In the genomic region with DNA sequence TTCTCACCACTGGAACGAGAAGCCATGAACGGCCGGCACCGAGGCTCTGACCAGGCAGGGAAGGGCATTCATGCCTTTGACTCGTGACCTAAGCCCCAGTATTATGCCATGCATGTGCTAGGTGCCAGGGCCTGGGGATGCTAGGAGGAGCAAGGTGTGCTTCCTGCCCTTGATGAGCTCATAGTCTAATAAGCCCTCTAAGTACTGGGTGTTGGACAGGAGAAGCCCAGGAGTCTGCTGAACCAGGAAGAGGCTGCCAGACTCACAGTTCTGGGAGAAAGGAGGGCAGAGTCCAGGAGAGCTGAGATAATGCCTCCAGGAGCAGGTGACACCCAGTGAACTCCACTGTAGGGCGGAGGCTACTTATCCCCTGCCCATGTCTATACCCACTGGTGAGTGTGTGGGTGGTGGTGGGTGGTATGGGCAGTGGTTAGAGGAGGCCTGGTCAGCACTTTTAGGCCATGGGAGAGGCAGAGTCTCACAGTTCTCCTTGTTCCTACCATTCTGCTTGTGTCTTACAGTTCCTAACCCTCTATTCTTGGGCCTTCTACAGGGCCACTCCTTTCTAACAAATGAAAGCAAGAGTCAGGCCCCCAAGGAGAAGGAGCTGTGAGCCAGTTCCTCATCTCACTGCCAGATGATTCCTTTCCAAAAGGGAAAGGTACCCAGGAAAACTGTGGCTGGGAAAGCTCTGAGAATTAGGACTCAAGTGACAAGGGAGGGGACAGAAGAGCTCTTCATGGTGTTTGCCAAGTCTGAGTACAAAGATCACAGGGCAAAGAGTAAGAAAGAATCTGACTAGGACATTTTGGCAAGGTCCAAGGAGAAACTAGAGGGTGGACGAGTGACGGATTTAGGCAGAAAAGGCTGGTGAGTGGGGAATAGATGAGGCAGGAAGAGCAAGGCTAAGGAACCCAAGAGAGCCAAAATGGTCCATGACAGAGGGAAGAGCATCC, we compare ENCODE assay signal across 16 cellular contexts. TPM values are rescaled to one million over a fixed set of nuclear protein-coding genes. Genes with fewer than 3 reads are reported as not detected.
DNase-seq lines count a peak whose midpoint lies in the region; ATAC-seq, FAIRE-seq and TF ChIP-seq lines count a peak whose summit lies in the region.
"Had no signal": no experiment of that assay in that cellular context is flagged by ENCODE, and none has a peak within 500 bp of the region (broad histone marks: within the 10 kb centered on the region; RNA-seq: fewer than 3 reads in every experiment).

No MANE protein-coding gene starts in this region.

- ATAC-seq in heart right ventricle, result no peak
- no peak for ATAC-seq in GM21528 (IDR thresholded peaks at IDR 0.05; ENCODE audit: low FRiP score, unreplicated experiment)
- ATAC-seq: PC-3 had no signal

- H3K4me1 ChIP-seq in left ventricle myocardium inferior (peaks cover 16% of the 10 kb centered on the region), heart right ventricle (peaks cover 0 to 16% (median 8%) of the 10 kb centered on the region in 9 donors), esophagus muscularis mucosa (peaks cover 5 to 10% (median 8%) of the 10 kb centered on the region in 4 donors), mucosa of rectum (ENCODE audit: control insufficient read depth in 2 of 2, insufficient read depth in 2 of 2, low read length in 2 of 2) (peaks cover 10 to 14% of the 10 kb centered on the region in 2 donors)

- DNase-seq in left ventricle myocardium inferior (no peak), heart right ventricle (no peak), esophagus muscularis mucosa (ENCODE audit: extremely low spot score) (peak; percentile 57), urothelium cell line (ENCODE audit: low spot score) (no peak), AG08395 (ENCODE audit: low spot score) (no peak), SHP77 treated with DMSO at 0.1 percent for 48 hours (lab: John Stamatoyannopoulos, UW) (no peak)
- DNase-seq: C1 segment of cervical spinal cord, H7, KBM-7, NCI-H1436, NCI-H2029, NCI-H2171, NCI-H446, PC-3 had no signal

- 90 to 93% methylated on average over 8 of the region's 8 CpGs for WGBS in heart right ventricle, 2 donors
- 93% methylated on average over 8 of the region's 8 CpGs for WGBS in esophagus muscularis mucosa

- intact Hi-C loops in left ventricle myocardium inferior (cut with micrococcal nuclease) (loop anchor here (10.0 kb wide), 1 partner anchor 59 kb away; no protein-coding TSS in a partner anchor), heart right ventricle (cut with DNase I) (loop anchor here in 3 of 10 donors (5.0 to 10.0 kb wide), 3 partner anchors 41 to 319 kb away; no protein-coding TSS in a partner anchor), esophagus muscularis mucosa (cut with DNase I) (loop anchor here (10.0 kb wide), 2 partner anchors 319 to 361 kb away; a partner anchor contains a TSS)

- no peak for TF ChIP-seq CTCF in left ventricle myocardium inferior (IDR thresholded peaks at IDR 0.05; ENCODE audit: borderline replicate concordance)
- TF ChIP-seq CTCF in heart right ventricle (IDR thresholded peaks at IDR 0.05), result no peak
- no peak for TF ChIP-seq CTCF in esophagus muscularis mucosa (IDR thresholded peaks at IDR 0.05)

- peak overlapping the region in 1 of 2 donors; percentile 41 for H3K9ac ChIP-seq in mucosa of rectum (ENCODE audit: low read depth in 1 of 2, low read length in 2 of 2)

- H3K9me3 ChIP-seq in left ventricle myocardium inferior (replicated peaks) (no peaks in the 10 kb centered on the region), heart right ventricle (no peaks in the 10 kb centered on the region), esophagus muscularis mucosa (no peaks in the 10 kb centered on the region), mucosa of rectum (ENCODE audit: control insufficient read depth in 2 of 2, low read length in 2 of 2) (no peaks in the 10 kb centered on the region)

- H3K4me3 ChIP-seq in left ventricle myocardium inferior (no peak overlapping the region), heart right ventricle (no peak overlapping the region), esophagus muscularis mucosa (no peak overlapping the region), mucosa of rectum (ENCODE audit: low read length in 2 of 2) (no peak overlapping the region)

- H3K27ac ChIP-seq in left ventricle myocardium inferior (replicated peaks) (peak overlapping the region; percentile 54), heart right ventricle (peak overlapping the region in 1 of 10 donors; percentile 22), esophagus muscularis mucosa (replicated peaks in 1 of 4) (no peak overlapping the region), mucosa of rectum (ENCODE audit: low read depth in 2 of 2, low read length in 2 of 2) (peak overlapping the region; percentile 86 to 88)

- H3K27me3 ChIP-seq in left ventricle myocardium inferior (ENCODE audit: low read depth) (no peaks in the 10 kb centered on the region), heart right ventricle (no peaks in the 10 kb centered on the region), esophagus muscularis mucosa (no peaks in the 10 kb centered on the region), mucosa of rectum (ENCODE audit: control insufficient read depth in 2 of 2, insufficient read depth in 2 of 2, low read length in 2 of 2) (no peaks in the 10 kb centered on the region)

- H3K36me3 ChIP-seq in left ventricle myocardium inferior, result no peaks in the 10 kb centered on the region
- no peaks in the 10 kb centered on the region for H3K36me3 ChIP-seq in heart right ventricle
- no peaks in the 10 kb centered on the region for H3K36me3 ChIP-seq in esophagus muscularis mucosa
- H3K36me3 ChIP-seq in mucosa of rectum (ENCODE audit: control insufficient read depth in 2 of 2, insufficient read depth in 2 of 2, low read length in 2 of 2), result no peaks in the 10 kb centered on the region

- TF ChIP-seq EP300 in esophagus muscularis mucosa (IDR thresholded peaks at IDR 0.05), result no peak

- no peak for TF ChIP-seq POLR2A in esophagus muscularis mucosa (IDR thresholded peaks at IDR 0.05; ENCODE audit: low read depth)

- peak; percentile 42 for FAIRE-seq in urothelium cell line (lab: Jason Lieb, UNC)

RNA-seq across cellular contexts. Expression of a gene that starts 3.6 kb away (rescaled TPM):
- total RNA-seq in left ventricle myocardium inferior (60.0 TPM), heart right ventricle (100 to 1,000 TPM in 1 of 10 donors, 10 to 100 TPM in 9; 48.7 to 100 (median 63.3) TPM), esophagus muscularis mucosa (100 to 1,000 TPM; 198 to 292 (median 226) TPM)
- 10 to 100 TPM; 27.3 to 30.4 TPM for polyA plus RNA-seq in heart right ventricle

Comparison
In these comparisons a context has a peak if more than half of its experiments do, and no peak if none do; other contexts are left out.
1. H3K27ac ChIP-seq: peak in left ventricle myocardium inferior (single experiment) and mucosa of rectum (2 of 2); none in esophagus muscularis mucosa (0 of 4).